Comparison of ENCODE assay signal across 8 cellular contexts in the genomic region with DNA sequence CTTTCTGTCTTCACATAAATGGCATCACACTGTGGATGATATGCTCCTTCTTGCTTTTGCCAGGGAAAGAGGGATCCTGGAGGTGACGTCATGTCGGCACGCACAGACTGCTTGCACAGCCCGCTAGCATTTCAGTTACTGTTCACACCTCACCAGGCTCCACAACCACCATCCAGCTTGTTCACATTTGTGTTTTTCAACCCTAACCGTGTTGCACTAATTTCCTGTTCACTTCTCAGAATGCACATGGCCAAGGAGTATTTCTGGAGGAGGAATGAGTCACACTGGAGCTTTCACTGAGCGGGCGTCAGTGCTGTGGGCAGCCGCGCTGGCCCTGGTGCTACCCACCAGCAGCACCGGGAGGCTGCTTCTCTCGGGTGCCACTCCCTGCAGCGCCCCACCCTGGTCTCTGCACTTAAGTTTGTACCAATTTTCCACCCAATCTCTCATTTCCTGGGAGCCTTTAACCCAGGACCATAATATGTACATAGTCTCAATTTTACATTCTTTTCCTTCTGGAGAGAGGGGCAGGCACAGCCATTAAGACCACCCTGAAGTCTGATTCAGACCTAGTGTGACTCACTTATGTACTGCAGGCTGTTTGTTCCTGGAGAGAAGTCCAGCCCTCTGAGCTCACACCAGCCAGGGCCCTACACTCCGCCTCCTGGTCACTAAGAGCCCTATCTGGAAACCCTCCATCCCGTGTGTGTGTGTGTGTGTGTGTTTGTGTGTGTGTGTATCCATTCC.
DNase-seq lines count a peak whose midpoint lies in the region; ATAC-seq and TF ChIP-seq lines count a peak whose summit lies in the region.

No MANE protein-coding gene starts in this region.

- H3K9me3 Mint-ChIP-seq in WTC11: no peaks in the 10 kb centered on the region
- H3K9me3 Mint-ChIP-seq in central memory CD8-positive, alpha-beta T cell: no peaks in the 10 kb centered on the region
- H3K9me3 Mint-ChIP-seq in stimulated activated effector memory CD8-positive, alpha-beta T cell treated with anti-CD3 and anti-CD28 coated beads, Interleukin-12 subunit alpha, Interleukin-12 subunit beta, amount 100 ng/mL, for 72 hours: no peaks in the 10 kb centered on the region

- TF ChIP-seq CTCF in WTC11 (IDR thresholded peaks at IDR 0.05): no peak

- CTCF ChIA-PET in WTC11 (lab: Charles Lee): interaction anchor here (0.9 to 1.7 kb wide), 3 partner anchors 12 to 144 kb away, joined by 3 to 6 read pairs (median 3); no protein-coding TSS in a partner anchor

- H3K27ac Mint-ChIP-seq in WTC11: 0 out of 2 replicates have a peak overlapping the region, but pooled peaks have one; percentile 11
- H3K27ac Mint-ChIP-seq in central memory CD8-positive, alpha-beta T cell (ENCODE audit: low read depth): peak overlapping the region; percentile 94
- peak overlapping the region; percentile 91 for H3K27ac Mint-ChIP-seq in stimulated activated effector memory CD8-positive, alpha-beta T cell treated with anti-CD3 and anti-CD28 coated beads, Interleukin-12 subunit alpha, Interleukin-12 subunit beta, amount 100 ng/mL, for 72 hours

- H3K27ac ChIP-seq in mesodermal cell (ENCODE audit: low read depth, low read length, severe bottlenecking): peak overlapping the region; percentile 94

- H3K36me3 ChIP-seq in mesodermal cell (ENCODE audit: control insufficient read depth, insufficient read depth, low read length): no peaks in the 10 kb centered on the region

- H3K4me1 Mint-ChIP-seq in WTC11: peaks cover 44% of the 10 kb centered on the region
- peaks cover 95% of the 10 kb centered on the region for H3K4me1 Mint-ChIP-seq in central memory CD8-positive, alpha-beta T cell
- peaks cover 97% of the 10 kb centered on the region for H3K4me1 Mint-ChIP-seq in stimulated activated effector memory CD8-positive, alpha-beta T cell treated with anti-CD3 and anti-CD28 coated beads, Interleukin-12 subunit alpha, Interleukin-12 subunit beta, amount 100 ng/mL, for 72 hours

- 82 to 84% methylated on average over 8 to 11 of the region's 14 CpGs for WGBS in mesodermal cell (ENCODE audit: insufficient coverage in 2 of 2), 2 experiments

- H3K4me1 ChIP-seq in mesodermal cell (ENCODE audit: control insufficient read depth, insufficient read depth, low read length, poor library complexity, severe bottlenecking): peaks cover 58% of the 10 kb centered on the region

- no peak overlapping the region for H3K4me3 Mint-ChIP-seq in WTC11
- peak overlapping the region; percentile 71 for H3K4me3 Mint-ChIP-seq in central memory CD8-positive, alpha-beta T cell
- H3K4me3 Mint-ChIP-seq in stimulated activated effector memory CD8-positive, alpha-beta T cell treated with anti-CD3 and anti-CD28 coated beads, Interleukin-12 subunit alpha, Interleukin-12 subunit beta, amount 100 ng/mL, for 72 hours: peak overlapping the region; percentile 60

- DNase-seq in HPDE6-E6E7 (ENCODE audit: extremely low spot score): peak; percentile 72
- no peak for DNase-seq in WTC11 (ENCODE audit: low spot score)
- peak in 1 of 2 donors; percentile 61 for DNase-seq in central memory CD8-positive, alpha-beta T cell (ENCODE audit: low spot score in 2 of 2)
- peak; percentile 63 to 92 for DNase-seq in stimulated activated effector memory CD8-positive, alpha-beta T cell treated with anti-CD3 and anti-CD28 coated beads, Interleukin-12 subunit alpha, Interleukin-12 subunit beta, amount 100 ng/mL, for 72 hours (ENCODE audit: low spot score in 2 of 2)
- DNase-seq in NCI-H510A treated with DMSO at 0.1 percent for 48 hours (lab: John Stamatoyannopoulos, UW): no peak
- DNase-seq in RPMI8226: no peak

- no peaks in the 10 kb centered on the region for H3K27me3 Mint-ChIP-seq in WTC11 (ENCODE audit: low read depth)
- H3K27me3 Mint-ChIP-seq in central memory CD8-positive, alpha-beta T cell: no peaks in the 10 kb centered on the region

- H3K36me3 Mint-ChIP-seq in WTC11: peaks cover 21% of the 10 kb centered on the region
- peaks cover 73% of the 10 kb centered on the region for H3K36me3 Mint-ChIP-seq in central memory CD8-positive, alpha-beta T cell (ENCODE audit: insufficient read depth)
- peaks cover 75% of the 10 kb centered on the region for H3K36me3 Mint-ChIP-seq in stimulated activated effector memory CD8-positive, alpha-beta T cell treated with anti-CD3 and anti-CD28 coated beads, Interleukin-12 subunit alpha, Interleukin-12 subunit beta, amount 100 ng/mL, for 72 hours

- no peak overlapping the region for H3K4me3 ChIP-seq in mesodermal cell (ENCODE audit: extremely low read depth, insufficient read depth, low read length, poor library complexity, severe bottlenecking)

- POLR2A ChIA-PET in WTC11 (lab: Charles Lee): no interaction called here

- ATAC-seq in GM18873 (IDR thresholded peaks at IDR 0.05; ENCODE audit: low FRiP score, unreplicated experiment): peak; percentile 29
- peak; percentile 30; the same call in 1 of the 2 replicates for ATAC-seq in WTC11
- ATAC-seq in central memory CD8-positive, alpha-beta T cell (replicated peaks; ENCODE audit: extremely low read depth, poor library complexity, severe bottlenecking): peak; percentile 35
- ATAC-seq in stimulated activated effector memory CD8-positive, alpha-beta T cell treated with anti-CD3 and anti-CD28 coated beads, Interleukin-12 subunit alpha, Interleukin-12 subunit beta, amount 100 ng/mL, for 72 hours: peak; percentile 79

- H3K9me3 ChIP-seq in mesodermal cell (ENCODE audit: control insufficient read depth, low read length): no peaks in the 10 kb centered on the region

TF ChIP-seq in WTC11, 78 proteins besides CTCF, POLR2A, EP300 and RAD21:
- TF ChIP-seq ZBTB21 (CRISPR knock-in tag; IDR thresholded peaks at IDR 0.05; ENCODE audit: borderline replicate concordance): no peak
- TF ChIP-seq, protein P1, sequence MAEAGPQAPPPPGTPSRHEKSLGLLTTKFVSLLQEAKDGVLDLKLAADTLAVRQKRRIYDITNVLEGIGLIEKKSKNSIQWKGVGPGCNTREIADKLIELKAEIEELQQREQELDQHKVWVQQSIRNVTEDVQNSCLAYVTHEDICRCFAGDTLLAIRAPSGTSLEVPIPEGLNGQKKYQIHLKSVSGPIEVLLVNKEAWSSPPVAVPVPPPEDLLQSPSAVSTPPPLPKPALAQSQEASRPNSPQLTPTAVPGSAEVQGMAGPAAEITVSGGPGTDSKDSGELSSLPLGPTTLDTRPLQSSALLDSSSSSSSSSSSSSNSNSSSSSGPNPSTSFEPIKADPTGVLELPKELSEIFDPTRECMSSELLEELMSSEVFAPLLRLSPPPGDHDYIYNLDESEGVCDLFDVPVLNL (CRISPR knock-in tag; IDR thresholded peaks at IDR 0.05; ENCODE audit: borderline replicate concordance, low read depth): no peak
- TF ChIP-seq ZNF121 (CRISPR knock-in tag; IDR thresholded peaks at IDR 0.05): no peak
- no peak for TF ChIP-seq EMX1 (CRISPR knock-in tag; IDR thresholded peaks at IDR 0.05)
- TF ChIP-seq, protein P2, sequence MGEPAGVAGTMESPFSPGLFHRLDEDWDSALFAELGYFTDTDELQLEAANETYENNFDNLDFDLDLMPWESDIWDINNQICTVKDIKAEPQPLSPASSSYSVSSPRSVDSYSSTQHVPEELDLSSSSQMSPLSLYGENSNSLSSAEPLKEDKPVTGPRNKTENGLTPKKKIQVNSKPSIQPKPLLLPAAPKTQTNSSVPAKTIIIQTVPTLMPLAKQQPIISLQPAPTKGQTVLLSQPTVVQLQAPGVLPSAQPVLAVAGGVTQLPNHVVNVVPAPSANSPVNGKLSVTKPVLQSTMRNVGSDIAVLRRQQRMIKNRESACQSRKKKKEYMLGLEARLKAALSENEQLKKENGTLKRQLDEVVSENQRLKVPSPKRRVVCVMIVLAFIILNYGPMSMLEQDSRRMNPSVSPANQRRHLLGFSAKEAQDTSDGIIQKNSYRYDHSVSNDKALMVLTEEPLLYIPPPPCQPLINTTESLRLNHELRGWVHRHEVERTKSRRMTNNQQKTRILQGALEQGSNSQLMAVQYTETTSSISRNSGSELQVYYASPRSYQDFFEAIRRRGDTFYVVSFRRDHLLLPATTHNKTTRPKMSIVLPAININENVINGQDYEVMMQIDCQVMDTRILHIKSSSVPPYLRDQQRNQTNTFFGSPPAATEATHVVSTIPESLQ (CRISPR knock-in tag; IDR thresholded peaks at IDR 0.05): no peak
- no peak for TF ChIP-seq ZNF263 (CRISPR knock-in tag; IDR thresholded peaks at IDR 0.05; ENCODE audit: low read depth)
- TF ChIP-seq, protein P3, sequence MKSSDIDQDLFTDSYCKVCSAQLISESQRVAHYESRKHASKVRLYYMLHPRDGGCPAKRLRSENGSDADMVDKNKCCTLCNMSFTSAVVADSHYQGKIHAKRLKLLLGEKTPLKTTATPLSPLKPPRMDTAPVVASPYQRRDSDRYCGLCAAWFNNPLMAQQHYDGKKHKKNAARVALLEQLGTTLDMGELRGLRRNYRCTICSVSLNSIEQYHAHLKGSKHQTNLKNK (CRISPR knock-in tag; IDR thresholded peaks at IDR 0.05): no peak
- no peak for TF ChIP-seq TCF7 (CRISPR knock-in tag; IDR thresholded peaks at IDR 0.05; ENCODE audit: low read depth)
- no peak for TF ChIP-seq OVOL2 (CRISPR knock-in tag; IDR thresholded peaks at IDR 0.05; ENCODE audit: borderline replicate concordance)
TF ChIP-seq in WTC11: peak in this region for 0.

Comparison
In these comparisons a context has a peak if more than half of its experiments do, and no peak if none do; other contexts are left out.
1. ATAC-seq: peak in every context shown above with its lines; median percentile 79 in stimulated activated effector memory CD8-positive, alpha-beta T cell treated with anti-CD3 and anti-CD28 coated beads, Interleukin-12 subunit alpha, Interleukin-12 subunit beta, amount 100 ng/mL, for 72 hours; 35 in central memory CD8-positive, alpha-beta T cell; 30 in WTC11; 29 in GM18873.
2. DNase-seq: peak in HPDE6-E6E7 (single experiment) and stimulated activated effector memory CD8-positive, alpha-beta T cell treated with anti-CD3 and anti-CD28 coated beads, Interleukin-12 subunit alpha, Interleukin-12 subunit beta, amount 100 ng/mL, for 72 hours (2 of 2); none in WTC11 (single experiment), NCI-H510A treated with DMSO at 0.1 percent for 48 hours (single experiment) and RPMI8226 (single experiment).
3. H3K27ac Mint-ChIP-seq: peak in every context shown above with its lines; median percentile 94 in central memory CD8-positive, alpha-beta T cell; 91 in stimulated activated effector memory CD8-positive, alpha-beta T cell treated with anti-CD3 and anti-CD28 coated beads, Interleukin-12 subunit alpha, Interleukin-12 subunit beta, amount 100 ng/mL, for 72 hours; 11 in WTC11.